Comparison of ENCODE assay signal across 1 cellular context in the genomic region with DNA sequence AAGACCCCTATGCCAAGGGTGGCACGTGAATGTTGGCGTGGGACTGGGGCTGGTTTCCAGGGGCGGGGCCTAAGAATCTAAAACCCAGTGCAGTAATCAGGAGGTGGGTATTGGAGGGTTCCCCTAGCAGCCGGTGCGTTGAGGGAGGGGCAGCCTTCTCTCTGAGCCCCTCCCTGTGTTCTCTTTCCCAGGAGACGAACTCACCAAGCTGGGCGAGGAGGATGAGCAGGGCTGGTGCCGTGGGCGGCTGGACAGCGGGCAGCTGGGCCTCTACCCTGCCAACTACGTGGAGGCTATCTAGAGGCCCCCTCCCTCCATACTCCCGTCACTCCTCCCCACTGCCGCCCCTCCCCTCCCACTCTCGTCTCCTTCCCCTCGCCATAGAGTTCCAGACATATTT.
TF ChIP-seq lines count a peak whose summit lies in the region.

No MANE protein-coding gene starts in this region.

TF ChIP-seq in GM23338, 12 proteins besides CTCF, POLR2A, EP300 and RAD21 (continued from another document):
- TF ChIP-seq, protein P1, sequence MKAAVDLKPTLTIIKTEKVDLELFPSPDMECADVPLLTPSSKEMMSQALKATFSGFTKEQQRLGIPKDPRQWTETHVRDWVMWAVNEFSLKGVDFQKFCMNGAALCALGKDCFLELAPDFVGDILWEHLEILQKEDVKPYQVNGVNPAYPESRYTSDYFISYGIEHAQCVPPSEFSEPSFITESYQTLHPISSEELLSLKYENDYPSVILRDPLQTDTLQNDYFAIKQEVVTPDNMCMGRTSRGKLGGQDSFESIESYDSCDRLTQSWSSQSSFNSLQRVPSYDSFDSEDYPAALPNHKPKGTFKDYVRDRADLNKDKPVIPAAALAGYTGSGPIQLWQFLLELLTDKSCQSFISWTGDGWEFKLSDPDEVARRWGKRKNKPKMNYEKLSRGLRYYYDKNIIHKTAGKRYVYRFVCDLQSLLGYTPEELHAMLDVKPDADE (IDR thresholded peaks at IDR 0.05) = no peak
- TF ChIP-seq, protein P2, sequence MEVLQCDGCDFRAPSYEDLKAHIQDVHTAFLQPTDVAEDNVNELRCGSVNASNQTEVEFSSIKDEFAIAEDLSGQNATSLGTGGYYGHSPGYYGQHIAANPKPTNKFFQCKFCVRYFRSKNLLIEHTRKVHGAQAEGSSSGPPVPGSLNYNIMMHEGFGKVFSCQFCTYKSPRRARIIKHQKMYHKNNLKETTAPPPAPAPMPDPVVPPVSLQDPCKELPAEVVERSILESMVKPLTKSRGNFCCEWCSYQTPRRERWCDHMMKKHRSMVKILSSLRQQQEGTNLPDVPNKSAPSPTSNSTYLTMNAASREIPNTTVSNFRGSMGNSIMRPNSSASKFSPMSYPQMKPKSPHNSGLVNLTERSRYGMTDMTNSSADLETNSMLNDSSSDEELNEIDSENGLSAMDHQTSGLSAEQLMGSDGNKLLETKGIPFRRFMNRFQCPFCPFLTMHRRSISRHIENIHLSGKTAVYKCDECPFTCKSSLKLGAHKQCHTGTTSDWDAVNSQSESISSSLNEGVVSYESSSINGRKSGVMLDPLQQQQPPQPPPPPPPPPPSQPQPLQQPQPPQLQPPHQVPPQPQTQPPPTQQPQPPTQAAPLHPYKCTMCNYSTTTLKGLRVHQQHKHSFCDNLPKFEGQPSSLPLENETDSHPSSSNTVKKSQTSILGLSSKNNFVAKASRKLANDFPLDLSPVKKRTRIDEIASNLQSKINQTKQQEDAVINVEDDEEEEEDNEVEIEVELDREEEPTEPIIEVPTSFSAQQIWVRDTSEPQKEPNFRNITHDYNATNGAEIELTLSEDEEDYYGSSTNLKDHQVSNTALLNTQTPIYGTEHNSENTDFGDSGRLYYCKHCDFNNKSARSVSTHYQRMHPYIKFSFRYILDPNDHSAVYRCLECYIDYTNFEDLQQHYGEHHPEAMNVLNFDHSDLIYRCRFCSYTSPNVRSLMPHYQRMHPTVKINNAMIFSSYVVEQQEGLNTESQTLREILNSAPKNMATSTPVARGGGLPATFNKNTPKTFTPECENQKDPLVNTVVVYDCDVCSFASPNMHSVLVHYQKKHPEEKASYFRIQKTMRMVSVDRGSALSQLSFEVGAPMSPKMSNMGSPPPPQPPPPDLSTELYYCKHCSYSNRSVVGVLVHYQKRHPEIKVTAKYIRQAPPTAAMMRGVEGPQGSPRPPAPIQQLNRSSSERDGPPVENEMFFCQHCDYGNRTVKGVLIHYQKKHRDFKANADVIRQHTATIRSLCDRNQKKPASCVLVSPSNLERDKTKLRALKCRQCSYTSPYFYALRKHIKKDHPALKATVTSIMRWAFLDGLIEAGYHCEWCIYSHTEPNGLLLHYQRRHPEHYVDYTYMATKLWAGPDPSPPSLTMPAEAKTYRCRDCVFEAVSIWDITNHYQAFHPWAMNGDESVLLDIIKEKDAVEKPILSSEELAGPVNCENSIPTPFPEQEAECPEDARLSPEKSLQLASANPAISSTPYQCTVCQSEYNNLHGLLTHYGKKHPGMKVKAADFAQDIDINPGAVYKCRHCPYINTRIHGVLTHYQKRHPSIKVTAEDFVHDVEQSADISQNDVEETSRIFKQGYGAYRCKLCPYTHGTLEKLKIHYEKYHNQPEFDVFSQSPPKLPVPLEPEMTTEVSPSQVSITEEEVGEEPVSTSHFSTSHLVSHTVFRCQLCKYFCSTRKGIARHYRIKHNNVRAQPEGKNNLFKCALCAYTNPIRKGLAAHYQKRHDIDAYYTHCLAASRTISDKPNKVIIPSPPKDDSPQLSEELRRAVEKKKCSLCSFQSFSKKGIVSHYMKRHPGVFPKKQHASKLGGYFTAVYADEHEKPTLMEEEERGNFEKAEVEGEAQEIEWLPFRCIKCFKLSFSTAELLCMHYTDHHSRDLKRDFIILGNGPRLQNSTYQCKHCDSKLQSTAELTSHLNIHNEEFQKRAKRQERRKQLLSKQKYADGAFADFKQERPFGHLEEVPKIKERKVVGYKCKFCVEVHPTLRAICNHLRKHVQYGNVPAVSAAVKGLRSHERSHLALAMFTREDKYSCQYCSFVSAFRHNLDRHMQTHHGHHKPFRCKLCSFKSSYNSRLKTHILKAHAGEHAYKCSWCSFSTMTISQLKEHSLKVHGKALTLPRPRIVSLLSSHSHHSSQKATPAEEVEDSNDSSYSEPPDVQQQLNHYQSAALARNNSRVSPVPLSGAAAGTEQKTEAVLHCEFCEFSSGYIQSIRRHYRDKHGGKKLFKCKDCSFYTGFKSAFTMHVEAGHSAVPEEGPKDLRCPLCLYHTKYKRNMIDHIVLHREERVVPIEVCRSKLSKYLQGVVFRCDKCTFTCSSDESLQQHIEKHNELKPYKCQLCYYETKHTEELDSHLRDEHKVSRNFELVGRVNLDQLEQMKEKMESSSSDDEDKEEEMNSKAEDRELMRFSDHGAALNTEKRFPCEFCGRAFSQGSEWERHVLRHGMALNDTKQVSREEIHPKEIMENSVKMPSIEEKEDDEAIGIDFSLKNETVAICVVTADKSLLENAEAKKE (CRISPR knock-in tag; IDR thresholded peaks at IDR 0.05) = no peak
- TF ChIP-seq JUNB (IDR thresholded peaks at IDR 0.05; ENCODE audit: unreplicated experiment) (no peak), EZH2phosphoT487 (IDR thresholded peaks at IDR 0.05; ENCODE audit: unreplicated experiment) (no peak), EZH2 (IDR thresholded peaks at IDR 0.05; ENCODE audit: low read depth, unreplicated experiment) (no peak), STAT1 (IDR thresholded peaks at IDR 0.05; ENCODE audit: unreplicated experiment) (no peak), ZNF114 (CRISPR knock-in tag; IDR thresholded peaks at IDR 0.05) (no peak), POLR2AphosphoS5 (IDR thresholded peaks at IDR 0.05; ENCODE audit: low read depth) (no peak), ZNF331 (CRISPR knock-in tag; IDR thresholded peaks at IDR 0.05; ENCODE audit: low read depth) (no peak), NANOG (IDR thresholded peaks at IDR 0.05; ENCODE audit: borderline replicate concordance) (no peak)
- TF ChIP-seq, protein P3, sequence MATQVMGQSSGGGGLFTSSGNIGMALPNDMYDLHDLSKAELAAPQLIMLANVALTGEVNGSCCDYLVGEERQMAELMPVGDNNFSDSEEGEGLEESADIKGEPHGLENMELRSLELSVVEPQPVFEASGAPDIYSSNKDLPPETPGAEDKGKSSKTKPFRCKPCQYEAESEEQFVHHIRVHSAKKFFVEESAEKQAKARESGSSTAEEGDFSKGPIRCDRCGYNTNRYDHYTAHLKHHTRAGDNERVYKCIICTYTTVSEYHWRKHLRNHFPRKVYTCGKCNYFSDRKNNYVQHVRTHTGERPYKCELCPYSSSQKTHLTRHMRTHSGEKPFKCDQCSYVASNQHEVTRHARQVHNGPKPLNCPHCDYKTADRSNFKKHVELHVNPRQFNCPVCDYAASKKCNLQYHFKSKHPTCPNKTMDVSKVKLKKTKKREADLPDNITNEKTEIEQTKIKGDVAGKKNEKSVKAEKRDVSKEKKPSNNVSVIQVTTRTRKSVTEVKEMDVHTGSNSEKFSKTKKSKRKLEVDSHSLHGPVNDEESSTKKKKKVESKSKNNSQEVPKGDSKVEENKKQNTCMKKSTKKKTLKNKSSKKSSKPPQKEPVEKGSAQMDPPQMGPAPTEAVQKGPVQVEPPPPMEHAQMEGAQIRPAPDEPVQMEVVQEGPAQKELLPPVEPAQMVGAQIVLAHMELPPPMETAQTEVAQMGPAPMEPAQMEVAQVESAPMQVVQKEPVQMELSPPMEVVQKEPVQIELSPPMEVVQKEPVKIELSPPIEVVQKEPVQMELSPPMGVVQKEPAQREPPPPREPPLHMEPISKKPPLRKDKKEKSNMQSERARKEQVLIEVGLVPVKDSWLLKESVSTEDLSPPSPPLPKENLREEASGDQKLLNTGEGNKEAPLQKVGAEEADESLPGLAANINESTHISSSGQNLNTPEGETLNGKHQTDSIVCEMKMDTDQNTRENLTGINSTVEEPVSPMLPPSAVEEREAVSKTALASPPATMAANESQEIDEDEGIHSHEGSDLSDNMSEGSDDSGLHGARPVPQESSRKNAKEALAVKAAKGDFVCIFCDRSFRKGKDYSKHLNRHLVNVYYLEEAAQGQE (IDR thresholded peaks at IDR 0.05; ENCODE audit: unreplicated experiment) = no peak
